Comparison of ENCODE assay signal across 8 cellular contexts in genomic region chr1:231040019-231040799, GRCh38. TPM values are rescaled to one million over a fixed set of nuclear protein-coding genes. Genes with fewer than 3 reads are reported as not detected.
DNase-seq lines count a peak whose midpoint lies in the region; ATAC-seq and TF ChIP-seq lines count a peak whose summit lies in the region.

Gene FAM89A, minus strand, starts transcription at chr1:231040254. Its CDS starts 43 bp downstream, at chr1:231040211.

- peaks cover 11% of the 10 kb centered on the region for H3K4me1 ChIP-seq in A673 (ENCODE audit: insufficient read depth, low read length, poor library complexity, severe bottlenecking)
- peaks cover 6 to 13% of the 10 kb centered on the region in 2 donors for H3K4me1 ChIP-seq in ascending aorta
- peaks cover 11% of the 10 kb centered on the region for H3K4me1 ChIP-seq in skeletal muscle satellite cell (ENCODE audit: control insufficient read depth, insufficient read depth, low read length)

- intact Hi-C loops in A673 (cut with micrococcal nuclease; ENCODE audit: unreplicated experiment): no loop called here
- intact Hi-C loops in ascending aorta (cut with DNase I): loop anchor here (5.0 kb wide), 1 partner anchor 188 kb away; no protein-coding TSS in a partner anchor

- H3K9me3 ChIP-seq in A673 (ENCODE audit: low read depth, low read length, poor library complexity, severe bottlenecking): peaks cover 9% of the 10 kb centered on the region
- no peaks in the 10 kb centered on the region for H3K9me3 ChIP-seq in ascending aorta
- no peaks in the 10 kb centered on the region for H3K9me3 ChIP-seq in skeletal muscle satellite cell (replicated peaks; ENCODE audit: low read length)

- H3K9ac ChIP-seq in skeletal muscle satellite cell (ENCODE audit: low read depth, low read length): peak within 1 kb of the TSS; percentile 76

- TF ChIP-seq CTCF in A673 (conservative IDR thresholded peaks at IDR 0.05; ENCODE audit: low read depth, low read length) (no peak), ascending aorta (IDR thresholded peaks at IDR 0.05) (no peak)

- peak; percentile 66 for DNase-seq in A673 (ENCODE audit: low spot score)
- peak; percentile 46 to 64 (median 58) for DNase-seq in T-helper 2 cell
- peak in 1 of 2 donors; percentile 73 for DNase-seq in ascending aorta (ENCODE audit: low spot score in 2 of 2)
- DNase-seq in NCI-H2029 (lab: John Stamatoyannopoulos, UW): no peak

- POLR2A ChIA-PET in A673 (lab: Charles Lee; ENCODE audit: low non-redundant PET): no interaction called here

- CTCF ChIA-PET in A673 (lab: Charles Lee): interaction anchor here (1.0 kb wide), 1 partner anchor 171 kb away, joined by 3 read pairs; no protein-coding TSS in a partner anchor

- no peaks in the 10 kb centered on the region for H3K36me3 ChIP-seq in A673 (ENCODE audit: insufficient read depth, low read length, poor library complexity, severe bottlenecking)
- H3K36me3 ChIP-seq in ascending aorta: no peaks in the 10 kb centered on the region
- H3K36me3 ChIP-seq in skeletal muscle satellite cell (ENCODE audit: insufficient read depth, low read length): no peaks in the 10 kb centered on the region

- peak; percentile 63 for ATAC-seq in GM18517 (IDR thresholded peaks at IDR 0.05; ENCODE audit: unreplicated experiment)
- peak; percentile 80 for ATAC-seq in HG03159 (IDR thresholded peaks at IDR 0.05; ENCODE audit: unreplicated experiment)

- H3K27ac ChIP-seq in A673 (ENCODE audit: low read depth, low read length, poor library complexity, severe bottlenecking) (peak within 1 kb of the TSS; percentile 49), ascending aorta (peak within 1 kb of the TSS in 1 of 2 donors; percentile 30)

- H3K4me2 ChIP-seq in skeletal muscle satellite cell (ENCODE audit: low read length): peak within 1 kb of the TSS; percentile 96

- H3K4me3 ChIP-seq in A673 (ENCODE audit: low read depth, low read length, poor library complexity, severe bottlenecking) (peak within 1 kb of the TSS; percentile 83), ascending aorta (peak within 1 kb of the TSS; percentile 87), iPS-11a (ENCODE audit: low read depth, low read length) (peak within 1 kb of the TSS; percentile 45), skeletal muscle satellite cell (ENCODE audit: low read length) (peak within 1 kb of the TSS; percentile 83)

- BruUV-seq in A673 (replicated peaks; lab: Mats Ljungman, UMichigan): no TSS peak

- H3K27me3 ChIP-seq in A673 (replicated peaks; ENCODE audit: insufficient read depth, low read depth, low read length, poor library complexity) (peaks cover 15% of the 10 kb centered on the region), ascending aorta (no peaks in the 10 kb centered on the region), skeletal muscle satellite cell (ENCODE audit: control insufficient read depth, insufficient read depth, low read length) (peaks cover 25% of the 10 kb centered on the region)

RNA-seq across cellular contexts. Expression of gene FAM89A, which starts in this region (rescaled TPM):
- total RNA-seq in A673 (2021): 9.9 and 12.1 TPM in 2 replicates
- 47.5 TPM for total RNA-seq in ascending aorta
- total RNA-seq in skeletal muscle satellite cell (2012; rRNA removed): 4.1 and 7.6 TPM in 2 replicates
